Comparison of ENCODE assay signal across 30 cellular contexts in genomic region chr12:11896530-11896929, GRCh38.
DNase-seq lines count a peak whose midpoint lies in the region; ATAC-seq, FAIRE-seq and TF ChIP-seq lines count a peak whose summit lies in the region.
"Had no signal": no experiment of that assay in that cellular context is flagged by ENCODE, and none has a peak within 500 bp of the region (broad histone marks: within the 10 kb centered on the region; RNA-seq: fewer than 3 reads in every experiment).

No MANE protein-coding gene starts in this region.

- no peak for ATAC-seq in DND-41 (ENCODE audit: insufficient read depth, low read depth)
- ATAC-seq in activated naive CD8-positive, alpha-beta T cell treated with anti-CD3 and anti-CD28 coated beads, Interleukin-2, amount 50 U/mL, for 24 hours = no peak
- ATAC-seq in GM18858 (IDR thresholded peaks at IDR 0.05; ENCODE audit: unreplicated experiment) = no peak
- ATAC-seq: activated CD8-positive, alpha-beta memory T cell treated with anti-CD3 and anti-CD28 coated beads, Interleukin-2, amount 10 ng/mL, durations not matched to agents 7 days and 5 days; body of pancreas; T-cell had no signal

- 0 out of 2 replicates have a peak, but pooled peaks cover 9% of the 10 kb centered on the region for H3K79me2 ChIP-seq in DND-41 (ENCODE audit: insufficient read depth, low read length)
- no peaks in the 10 kb centered on the region for H3K79me2 ChIP-seq in OCI-LY7 (ENCODE audit: insufficient read depth, low read depth, low read length)
- H3K79me2 ChIP-seq: parathyroid adenoma had no signal

- no peaks in the 10 kb centered on the region for H3K27me3 ChIP-seq in DND-41 (ENCODE audit: insufficient read depth, low read length, poor library complexity)
- H3K27me3 ChIP-seq in neuronal stem cell (ENCODE audit: control insufficient read depth in 3 of 3, insufficient read depth in 3 of 3, low read depth in 1 of 3, low read length in 3 of 3) = no peaks in the 10 kb centered on the region
- H3K27me3 ChIP-seq: body of pancreas, left lung, right atrium auricular region, SJSA1, testis had no signal

- no peak overlapping the region for H3K23ac ChIP-seq in neuronal stem cell (ENCODE audit: low read depth, low read length, poor library complexity)

- TF ChIP-seq CTCF in D721Med (IDR thresholded peaks at IDR 0.05; ENCODE audit: insufficient read depth, missing control alignments) (no peak), DND-41 (IDR thresholded peaks at IDR 0.05; ENCODE audit: borderline replicate concordance, extremely low read depth, low read length, poor library complexity, severe bottlenecking) (no peak), OCI-LY7 (conservative IDR thresholded peaks at IDR 0.05; ENCODE audit: low read length) (no peak)

- peak overlapping the region; percentile 95 for H3K27ac ChIP-seq in DND-41 (ENCODE audit: low read length)
- H3K27ac ChIP-seq in OCI-LY7 (ENCODE audit: low read depth, low read length, poor library complexity, severe bottlenecking) = peak overlapping the region; percentile 98
- H3K27ac ChIP-seq in neuronal stem cell (replicated peaks; ENCODE audit: low read length) = no peak overlapping the region
- H3K27ac ChIP-seq: body of pancreas, C4-2B, parathyroid adenoma, right atrium auricular region, RWPE1, SJSA1, testis, WERI-Rb-1 had no signal

- no peaks in the 10 kb centered on the region for H3K27me3 Mint-ChIP-seq in activated naive CD8-positive, alpha-beta T cell treated with anti-CD3 and anti-CD28 coated beads, Interleukin-2, amount 50 U/mL, for 24 hours
- H3K27me3 Mint-ChIP-seq: activated CD8-positive, alpha-beta memory T cell treated with anti-CD3 and anti-CD28 coated beads, Interleukin-2, amount 10 ng/mL, durations not matched to agents 7 days and 5 days; activated naive CD4-positive, alpha-beta T cell treated with anti-CD3 and anti-CD28 coated beads, Interleukin-2, amount 10 ng/mL, durations not matched to agents 7 days and 5 days; dendritic cell treated with granulocyte-macrophage colony-stimulating factor and Interleukin-4, amounts not matched to agents 40 ng/mL and 50 ng/mL, for 4 days; memory B cell; T-cell had no signal

- no peak overlapping the region for H2AFZ ChIP-seq in DND-41 (ENCODE audit: low read depth, low read length)
- H2AFZ ChIP-seq in OCI-LY7 (ENCODE audit: low read length) = no peak overlapping the region
- H2AFZ ChIP-seq in neuronal stem cell (ENCODE audit: low read length) = no peak overlapping the region
- H2AFZ ChIP-seq: parathyroid adenoma had no signal

- H4K8ac ChIP-seq in neuronal stem cell (ENCODE audit: low read depth, low read length) = no peak overlapping the region

- H2AK5ac ChIP-seq in neuronal stem cell (ENCODE audit: low read depth, low read length) = no peak overlapping the region

- no peak overlapping the region for H3K14ac ChIP-seq in neuronal stem cell (ENCODE audit: low read length)

- no CpG with 5 or more reads among the region's 2 CpGs for WGBS in neuronal stem cell (ENCODE audit: extremely low coverage in 2 of 2, insufficient read length in 2 of 2, insufficient replicate concordance in 1 of 2), 2 donors

- H2BK15ac ChIP-seq in neuronal stem cell (ENCODE audit: low read length) = no peak overlapping the region

- no peak overlapping the region for H3K18ac ChIP-seq in neuronal stem cell (ENCODE audit: low read length)

- H3K9me3 ChIP-seq in DND-41 (ENCODE audit: insufficient read depth, low read length, severe bottlenecking) (no peaks in the 10 kb centered on the region), OCI-LY7 (ENCODE audit: low read length) (no peaks in the 10 kb centered on the region), neuronal stem cell (replicated peaks in 1 of 2; ENCODE audit: control insufficient read depth in 2 of 2, insufficient read depth in 1 of 2, low read depth in 1 of 2, low read length in 2 of 2) (no peaks in the 10 kb centered on the region)
- H3K9me3 ChIP-seq: body of pancreas, left lung, right atrium auricular region, SJSA1, testis had no signal

- no peak overlapping the region for H2BK120ac ChIP-seq in neuronal stem cell (ENCODE audit: low read depth, low read length)

- no peak overlapping the region for H4K91ac ChIP-seq in neuronal stem cell (ENCODE audit: low read depth, low read length, poor library complexity)

- H3K9me2 ChIP-seq in OCI-LY7 (ENCODE audit: insufficient read depth, low read length) = no peaks in the 10 kb centered on the region

- peak; percentile 44 for FAIRE-seq in D721Med (lab: Jason Lieb, UNC)

- intact Hi-C loops in OCI-LY7 (cut with micrococcal nuclease; ENCODE audit: unreplicated experiment) = loop anchor here (5.0 kb wide), 1 partner anchor 111 kb away; no protein-coding TSS in a partner anchor

- peaks cover 19% of the 10 kb centered on the region for H3K36me3 ChIP-seq in DND-41 (ENCODE audit: insufficient read depth, low read length)
- H3K36me3 ChIP-seq in OCI-LY7 (ENCODE audit: insufficient read depth, low read length) = peaks cover 5% of the 10 kb centered on the region; the same call in 1 of the 2 replicates
- H3K36me3 ChIP-seq in neuronal stem cell (replicated peaks in 1 of 2; ENCODE audit: control insufficient read depth in 2 of 2, insufficient read depth in 2 of 2, low read length in 2 of 2) = peaks cover 3 to 17% of the 10 kb centered on the region in 2 donors
- H3K36me3 ChIP-seq: WERI-Rb-1 had no signal

- no peaks in the 10 kb centered on the region for H3K79me1 ChIP-seq in neuronal stem cell (ENCODE audit: low read depth, low read length)

- peaks cover 70% of the 10 kb centered on the region for H3K4me1 ChIP-seq in DND-41 (ENCODE audit: insufficient read depth, low read length)
- peaks cover 65% of the 10 kb centered on the region for H3K4me1 ChIP-seq in OCI-LY7 (ENCODE audit: insufficient read depth, low read length, poor library complexity, severe bottlenecking)
- H3K4me1 ChIP-seq in neuronal stem cell (ENCODE audit: control insufficient read depth in 2 of 2, insufficient read depth in 1 of 2, low read depth in 1 of 2, low read length in 2 of 2) = peaks cover 0 to 20% of the 10 kb centered on the region in 2 donors
- H3K4me1 ChIP-seq: body of pancreas, SJSA1, testis had no signal

- H2BK5ac ChIP-seq in neuronal stem cell (ENCODE audit: low read length) = no peak overlapping the region

- no peaks in the 10 kb centered on the region for H3K9me3 Mint-ChIP-seq in activated naive CD8-positive, alpha-beta T cell treated with anti-CD3 and anti-CD28 coated beads, Interleukin-2, amount 50 U/mL, for 24 hours
- H3K9me3 Mint-ChIP-seq: activated naive CD4-positive, alpha-beta T cell treated with anti-CD3 and anti-CD28 coated beads, Interleukin-2, amount 10 ng/mL, durations not matched to agents 7 days and 5 days; dendritic cell treated with granulocyte-macrophage colony-stimulating factor and Interleukin-4, amounts not matched to agents 40 ng/mL and 50 ng/mL, for 4 days; IgD-negative memory B cell; memory B cell; stimulated activated naive CD8-positive, alpha-beta T cell treated with anti-CD3 and anti-CD28 coated beads, Interleukin-15, Interleukin-2, amounts not matched to agents 100 ng/mL and 50 ng/mL, for 24 hours; T-cell had no signal

- H3K4me3 ChIP-seq in DND-41 (ENCODE audit: low read depth in 1 of 2, low read length in 2 of 2) (no peak overlapping the region), OCI-LY7 (ENCODE audit: low read depth, low read length, poor library complexity, severe bottlenecking) (peak overlapping the region; percentile 37), neuronal stem cell (ENCODE audit: low read length in 2 of 2) (no peak overlapping the region)
- H3K4me3 ChIP-seq: body of pancreas, left lung, right atrium auricular region, SJSA1, testis had no signal

- POLR2A ChIA-PET in OCI-LY7 (lab: Charles Lee) = interaction anchor here (0.5 to 1.5 kb wide), 6 partner anchors 23 to 829 kb away, joined by 3 to 6 read pairs (median 3); no protein-coding TSS in a partner anchor

- H3K36me3 Mint-ChIP-seq in activated naive CD8-positive, alpha-beta T cell treated with anti-CD3 and anti-CD28 coated beads, Interleukin-2, amount 50 U/mL, for 24 hours (ENCODE audit: low read depth) = peaks cover 19% of the 10 kb centered on the region

- DNase-seq in D721Med (ENCODE audit: insufficient read length, low spot score) (no peak), DND-41 (no peak), NCI-H2227 (lab: John Stamatoyannopoulos, UW; ENCODE audit: unreplicated experiment) (peak; percentile 43), OCI-LY7 (ENCODE audit: low spot score) (no peak), DMS 273 treated with DMSO at 0.1 percent for 48 hours (lab: John Stamatoyannopoulos, UW) (no peak), neuronal stem cell (ENCODE audit: low spot score) (no peak)
- DNase-seq in activated naive CD8-positive, alpha-beta T cell treated with anti-CD3 and anti-CD28 coated beads, Interleukin-2, amount 50 U/mL, for 24 hours = no peak
- DNase-seq: activated CD8-positive, alpha-beta memory T cell treated with anti-CD3 and anti-CD28 coated beads, Interleukin-2, amount 10 ng/mL, durations not matched to agents 7 days and 5 days; activated naive CD4-positive, alpha-beta T cell treated with anti-CD3 and anti-CD28 coated beads, Interleukin-2, amount 10 ng/mL, durations not matched to agents 7 days and 5 days; body of pancreas; COR-L47; glutamatergic neuron; GOT3; left lung; NCI-H526; stimulated activated CD4-positive, alpha-beta T cell treated with anti-CD3 and anti-CD28 coated beads, Interleukin-1b, Interleukin-23, amount 100 ng/mL, for 48 hours; stimulated activated CD8-positive, alpha-beta memory T cell treated with anti-CD3 and anti-CD28 coated beads, Interleukin-4, amount 100 ng/mL, for 48 hours; T-cell; testis; WERI-Rb-1 had no signal

- no peak overlapping the region for H3K4me2 ChIP-seq in DND-41 (ENCODE audit: insufficient read depth, low read length)
- H3K4me2 ChIP-seq in OCI-LY7 (ENCODE audit: low read length) = peak overlapping the region; percentile 74
- no peak overlapping the region for H3K4me2 ChIP-seq in neuronal stem cell (ENCODE audit: insufficient read depth, low read length, poor library complexity, severe bottlenecking)

- H3K4me3 Mint-ChIP-seq in activated naive CD8-positive, alpha-beta T cell treated with anti-CD3 and anti-CD28 coated beads, Interleukin-2, amount 50 U/mL, for 24 hours = no peak overlapping the region
- H3K4me3 Mint-ChIP-seq: activated CD8-positive, alpha-beta memory T cell treated with anti-CD3 and anti-CD28 coated beads, Interleukin-2, amount 10 ng/mL, durations not matched to agents 7 days and 5 days; activated naive CD4-positive, alpha-beta T cell treated with anti-CD3 and anti-CD28 coated beads, Interleukin-2, amount 10 ng/mL, durations not matched to agents 7 days and 5 days; dendritic cell treated with granulocyte-macrophage colony-stimulating factor and Interleukin-4, amounts not matched to agents 40 ng/mL and 50 ng/mL, for 4 days; IgD-negative memory B cell; memory B cell; stimulated activated naive CD8-positive, alpha-beta T cell treated with anti-CD3 and anti-CD28 coated beads, Interleukin-15, Interleukin-2, amounts not matched to agents 100 ng/mL and 50 ng/mL, for 24 hours; T-cell had no signal

- H4K20me1 ChIP-seq in DND-41 (ENCODE audit: insufficient read depth, low read length) (no peaks in the 10 kb centered on the region), OCI-LY7 (ENCODE audit: insufficient read depth, low read length) (no peaks in the 10 kb centered on the region)

- no peak overlapping the region for H2BK12ac ChIP-seq in neuronal stem cell (ENCODE audit: low read length)

- H3K9ac ChIP-seq in DND-41 (ENCODE audit: low read depth, low read length) (no peak overlapping the region), neuronal stem cell (ENCODE audit: low read depth, low read length, poor library complexity) (no peak overlapping the region)
- H3K9ac ChIP-seq: parathyroid adenoma had no signal

- H3K4ac ChIP-seq in neuronal stem cell (ENCODE audit: low read length) = no peak overlapping the region

- CTCF ChIA-PET in OCI-LY7 (lab: Charles Lee; ENCODE audit: unreplicated experiment) = no interaction called here

- peaks cover 32% of the 10 kb centered on the region for H3K4me1 Mint-ChIP-seq in activated naive CD8-positive, alpha-beta T cell treated with anti-CD3 and anti-CD28 coated beads, Interleukin-2, amount 50 U/mL, for 24 hours

- no TSS peak for BruUV-seq in OCI-LY7 (replicated peaks; lab: Mats Ljungman, UMichigan)

- no peak overlapping the region for H3K27ac Mint-ChIP-seq in activated naive CD8-positive, alpha-beta T cell treated with anti-CD3 and anti-CD28 coated beads, Interleukin-2, amount 50 U/mL, for 24 hours
- H3K27ac Mint-ChIP-seq: activated CD8-positive, alpha-beta memory T cell treated with anti-CD3 and anti-CD28 coated beads, Interleukin-2, amount 10 ng/mL, durations not matched to agents 7 days and 5 days; activated naive CD4-positive, alpha-beta T cell treated with anti-CD3 and anti-CD28 coated beads, Interleukin-2, amount 10 ng/mL, durations not matched to agents 7 days and 5 days; memory B cell; stimulated activated naive CD8-positive, alpha-beta T cell treated with anti-CD3 and anti-CD28 coated beads, Interleukin-15, Interleukin-2, amounts not matched to agents 100 ng/mL and 50 ng/mL, for 24 hours; T-cell had no signal
